ENCODE assay signal across 18 cellular contexts in genomic region chr1:159959451-159959850, GRCh38. TPM values are rescaled to one million over a fixed set of nuclear protein-coding genes. Genes with fewer than 3 reads are reported as not detected.
A peak's percentile ranks its signal among the peaks of the same experiment; 100 is the strongest.
DNase-seq lines count a peak whose midpoint lies in the region; ATAC-seq and TF ChIP-seq lines count a peak whose summit lies in the region.
"Had no signal": no experiment of that assay in that cellular context is flagged by ENCODE, and none has a peak within 500 bp of the region (broad histone marks: within the 10 kb centered on the region; RNA-seq: fewer than 3 reads in every experiment).

No MANE protein-coding gene starts in this region.

- no peak for TF ChIP-seq CTCF in GM23338 (conservative IDR thresholded peaks at IDR 0.05; ENCODE audit: low read depth in 2 of 2)

- H3K36me3 ChIP-seq in GM23338 (ENCODE audit: insufficient read depth) (no peaks in the 10 kb centered on the region), MG63 (peaks cover 23% of the 10 kb centered on the region), trophoblast cell (ENCODE audit: control insufficient read depth in 1 of 2, insufficient read depth in 2 of 2, low read length in 2 of 2) (no peaks in the 10 kb centered on the region)
- H3K36me3 ChIP-seq: heart right ventricle, sigmoid colon, stomach had no signal

- no peak overlapping the region for H2BK5ac ChIP-seq in trophoblast cell (ENCODE audit: low read depth, low read length, poor library complexity)

- H3K4me2 ChIP-seq in GM23338 (no peak overlapping the region), trophoblast cell (ENCODE audit: low read length) (peak overlapping the region; percentile 39)

- no peak overlapping the region for H3K27ac Mint-ChIP-seq in GM23338
- H3K27ac Mint-ChIP-seq: activated CD8-positive, alpha-beta T cell treated with anti-CD3 and anti-CD28 coated beads, Interleukin-2, amount 10 ng/mL, durations not matched to agents 7 days and 5 days; brain had no signal

- H3K36me3 Mint-ChIP-seq in GM23338 (ENCODE audit: low read depth), result no peaks in the 10 kb centered on the region
- H3K36me3 Mint-ChIP-seq: brain, CD14-positive monocyte had no signal

- no peaks in the 10 kb centered on the region for H4K20me1 ChIP-seq in GM23338 (replicated peaks; ENCODE audit: insufficient read depth)

- H3K27me3 ChIP-seq in GM23338 (ENCODE audit: insufficient read depth) (no peaks in the 10 kb centered on the region), MG63 (no peaks in the 10 kb centered on the region), trophoblast cell (ENCODE audit: insufficient read depth, low read length) (no peaks in the 10 kb centered on the region)
- H3K27me3 ChIP-seq: sigmoid colon, stomach had no signal

- peak overlapping the region; percentile 27 for H3K9ac ChIP-seq in trophoblast cell (ENCODE audit: low read length)

- H3K27ac ChIP-seq in GM23338 (ENCODE audit: low read depth) (no peak overlapping the region), epithelial cell of prostate (peak overlapping the region; percentile 98), trophoblast cell (ENCODE audit: low read depth, low read length) (no peak overlapping the region)
- H3K27ac ChIP-seq: heart right ventricle had no signal

- no peak overlapping the region for H3K14ac ChIP-seq in trophoblast cell (ENCODE audit: low read length)

- no peak overlapping the region for H4K91ac ChIP-seq in trophoblast cell (ENCODE audit: low read depth, low read length)

- H3K23ac ChIP-seq in trophoblast cell (ENCODE audit: low read length), result no peak overlapping the region

- H3F3A ChIP-seq in GM23338 (replicated peaks; ENCODE audit: low read depth), result no peaks in the 10 kb centered on the region

- H2BK12ac ChIP-seq in trophoblast cell (ENCODE audit: low read length), result no peak overlapping the region

- no peak for DNase-seq in GM23338 (ENCODE audit: low spot score)
- peak; percentile 38 for DNase-seq in MG63
- peak; percentile 70 for DNase-seq in epithelial cell of prostate (ENCODE audit: low read depth, low spot score)
- DNase-seq in trophoblast cell, result peak; percentile 69 to 80
- no peak for DNase-seq in NCI-H2107 treated with DMSO at 0.1 percent for 48 hours (lab: John Stamatoyannopoulos, UW; ENCODE audit: unreplicated experiment)
- DNase-seq in occipital lobe (lab: John Stamatoyannopoulos, UW), result no peak
- DNase-seq: activated CD8-positive, alpha-beta T cell treated with anti-CD3 and anti-CD28 coated beads, Interleukin-2, amount 10 ng/mL, durations not matched to agents 7 days and 5 days; effector memory CD4-positive, alpha-beta T cell; heart right ventricle; IMR-90; sigmoid colon; stomach had no signal

- H3K27me3 Mint-ChIP-seq in GM23338 (ENCODE audit: insufficient read depth, low read depth, poor library complexity), result peaks cover 4% of the 10 kb centered on the region

- H2AK5ac ChIP-seq in trophoblast cell (ENCODE audit: low read length), result no peak overlapping the region

- no peaks in the 10 kb centered on the region for H3K9me3 ChIP-seq in MG63
- peaks cover 1% of the 10 kb centered on the region for H3K9me3 ChIP-seq in trophoblast cell (ENCODE audit: insufficient read depth, low read depth, low read length)
- H3K9me3 ChIP-seq: heart right ventricle, sigmoid colon, stomach had no signal

- no peak; the same call in 2 of the 3 replicates for ATAC-seq in GM23338
- ATAC-seq in GM21381 (IDR thresholded peaks at IDR 0.05; ENCODE audit: unreplicated experiment), result no peak
- ATAC-seq in HG03439 (IDR thresholded peaks at IDR 0.05; ENCODE audit: unreplicated experiment), result no peak
- ATAC-seq: activated CD8-positive, alpha-beta T cell treated with anti-CD3 and anti-CD28 coated beads, Interleukin-2, amount 10 ng/mL, durations not matched to agents 7 days and 5 days had no signal

- H4K12ac ChIP-seq in trophoblast cell (ENCODE audit: low read depth, low read length), result no peak overlapping the region

- peaks cover 7% of the 10 kb centered on the region; the same call in 1 of the 2 replicates for H3K4me1 ChIP-seq in GM23338 (ENCODE audit: insufficient read depth)
- peaks cover 6 to 7% of the 10 kb centered on the region in 2 experiments for H3K4me1 ChIP-seq in trophoblast cell (ENCODE audit: control insufficient read depth in 1 of 2, insufficient read depth in 2 of 2, low read length in 2 of 2)
- H3K4me1 ChIP-seq: heart right ventricle had no signal

- no peak overlapping the region for H4K8ac ChIP-seq in trophoblast cell (ENCODE audit: low read depth, low read length)

- no peaks in the 10 kb centered on the region for H3K9me3 Mint-ChIP-seq in GM23338
- H3K9me3 Mint-ChIP-seq: CD14-positive monocyte had no signal

- no peak overlapping the region for H2BK120ac ChIP-seq in trophoblast cell (ENCODE audit: insufficient read depth, low read length, poor library complexity)

- WGBS in trophoblast cell (ENCODE audit: extremely low coverage, insufficient coverage, insufficient read length), result no CpG with 5 or more reads among the region's 4 CpGs

- H2AFZ ChIP-seq in GM23338 (peak overlapping the region; percentile 7; the same call in 1 of the 2 replicates), trophoblast cell (ENCODE audit: insufficient read depth, low read length, poor library complexity) (no peak overlapping the region)

- H3K4me3 ChIP-seq in GM23338 (no peak overlapping the region), MG63 (no peak overlapping the region), trophoblast cell (ENCODE audit: low read depth, low read length) (no peak overlapping the region)
- H3K4me3 ChIP-seq: heart right ventricle, sigmoid colon, stomach had no signal

- H3K79me2 ChIP-seq in GM23338 (replicated peaks; ENCODE audit: insufficient read depth) (no peaks in the 10 kb centered on the region), trophoblast cell (ENCODE audit: control insufficient read depth, insufficient read depth, low read length, poor library complexity) (no peaks in the 10 kb centered on the region)

- no peak overlapping the region for H3K18ac ChIP-seq in trophoblast cell (ENCODE audit: low read length)

- peaks cover 2% of the 10 kb centered on the region for H3K4me1 Mint-ChIP-seq in GM23338

- H3K9me2 ChIP-seq in GM23338 (ENCODE audit: insufficient read depth), result no peaks in the 10 kb centered on the region

- no peak overlapping the region for H3K4ac ChIP-seq in trophoblast cell (ENCODE audit: low read depth, low read length)

- no peak overlapping the region for H3K4me3 Mint-ChIP-seq in GM23338
- H3K4me3 Mint-ChIP-seq: activated CD8-positive, alpha-beta T cell treated with anti-CD3 and anti-CD28 coated beads, Interleukin-2, amount 10 ng/mL, durations not matched to agents 7 days and 5 days; brain; CD14-positive monocyte had no signal

- H3K79me1 ChIP-seq in trophoblast cell (ENCODE audit: low read length), result no peaks in the 10 kb centered on the region

RNA-seq across cellular contexts. Expression of gene SLAMF9, which starts 5.4 kb away (rescaled TPM):
- total RNA-seq in GM23338 (2014; rRNA removed; shearing (Covaris generic)), result not detected in 2 replicates
- polyA plus RNA-seq in GM23338 (2016; fragmentation: Nextera tagmentation; extraction: Ambion mirVana), result not detected in 2 replicates
- total RNA-seq in MG63 (2014; rRNA removed; shearing (Covaris generic); ENCODE audit: low replicate concordance), result not detected in 2 replicates
- not detected in 2 replicates for polyA plus RNA-seq in trophoblast cell (2013)
- total RNA-seq in occipital lobe, result not detected
- total RNA-seq: activated CD8-positive, alpha-beta T cell treated with anti-CD3 and anti-CD28 coated beads, Interleukin-2, amount 10 ng/mL, durations not matched to agents 7 days and 5 days; heart right ventricle; NCI-H460; sigmoid colon; stomach had no signal
- polyA plus RNA-seq: CD14-positive monocyte had no signal

RNA-seq across cellular contexts. Expression of gene IGSF9, which starts 14.0 kb away (rescaled TPM):
- total RNA-seq in GM23338 (2014; rRNA removed; shearing (Covaris generic)), result 23.5 and 27.6 TPM in 2 replicates
- 9.3 and 10.3 TPM in 2 replicates for polyA plus RNA-seq in GM23338 (2016; fragmentation: Nextera tagmentation; extraction: Ambion mirVana)
- not detected in 2 replicates for total RNA-seq in MG63 (2014; rRNA removed; shearing (Covaris generic); ENCODE audit: low replicate concordance)
- polyA plus RNA-seq in trophoblast cell (2013), result 2.0 and 2.3 TPM in 2 replicates
- 5.9 TPM for total RNA-seq in occipital lobe
- total RNA-seq: activated CD8-positive, alpha-beta T cell treated with anti-CD3 and anti-CD28 coated beads, Interleukin-2, amount 10 ng/mL, durations not matched to agents 7 days and 5 days; IMR-90; NCI-H460 had no signal
- polyA plus RNA-seq: CD14-positive monocyte had no signal

RNA-seq across cellular contexts. Expression of gene TAGLN2, which starts 34.1 kb away (rescaled TPM):
- 55.4 and 60.1 TPM in 2 replicates for total RNA-seq in GM23338 (2014; rRNA removed; shearing (Covaris generic))
- 53.7 and 58.2 TPM in 2 replicates for polyA plus RNA-seq in GM23338 (2016; fragmentation: Nextera tagmentation; extraction: Ambion mirVana)
- total RNA-seq in MG63 (2014; rRNA removed; shearing (Covaris generic); ENCODE audit: low replicate concordance), result 651 and 1,079 TPM in 2 replicates
- 498 and 501 TPM in 2 replicates for polyA plus RNA-seq in trophoblast cell (2013)
- total RNA-seq in occipital lobe, result 28.1 TPM

RNA-seq across cellular contexts. Expression of gene CFAP45, which starts 59.5 kb away (rescaled TPM):
- not detected in 2 replicates for total RNA-seq in GM23338 (2014; rRNA removed; shearing (Covaris generic))
- 0.19 and 0.36 TPM in 2 replicates for polyA plus RNA-seq in GM23338 (2016; fragmentation: Nextera tagmentation; extraction: Ambion mirVana)
- total RNA-seq in MG63 (2014; rRNA removed; shearing (Covaris generic); ENCODE audit: low replicate concordance), result 0.10 and 0.39 TPM in 2 replicates
- 2.0 and 2.1 TPM in 2 replicates for polyA plus RNA-seq in trophoblast cell (2013)
- 0.47 TPM for total RNA-seq in occipital lobe
- total RNA-seq: liver had no signal

Comparison
In these comparisons a context has a peak if more than half of its experiments do, and no peak if none do; other contexts are left out.
1. DNase-seq: peak in MG63 (single experiment), epithelial cell of prostate (single experiment) and trophoblast cell (2 of 2); none in GM23338 (single experiment), NCI-H2107 treated with DMSO at 0.1 percent for 48 hours (single experiment) and occipital lobe (single experiment).
2. RNA of gene TAGLN2, which starts 34.1 kb away (total RNA-seq): 651 to 1,079 TPM in MG63; 55.4 to 60.1 TPM in GM23338 and 28.1 TPM in occipital lobe (single experiment); every median in the first group is over 10 times any median in the second.